Comparison of ENCODE assay signal across 10 cellular contexts in genomic region chr2:240622631-240623235, GRCh38. TPM values are rescaled to one million over a fixed set of nuclear protein-coding genes. Genes with fewer than 3 reads are reported as not detected.
DNase-seq lines count a peak whose midpoint lies in the region; ATAC-seq and TF ChIP-seq lines count a peak whose summit lies in the region.
"Had no signal": no experiment of that assay in that cellular context is flagged by ENCODE, and none has a peak within 500 bp of the region (broad histone marks: within the 10 kb centered on the region; RNA-seq: fewer than 3 reads in every experiment).

No MANE protein-coding gene starts in this region.

- H3K4me1 Mint-ChIP-seq in activated CD8-positive, alpha-beta T cell treated with anti-CD3 and anti-CD28 coated beads, Interleukin-2, amount 10 ng/mL, durations not matched to agents 7 days and 5 days (ENCODE audit: low read depth): peaks cover 86% of the 10 kb centered on the region
- H3K4me1 Mint-ChIP-seq in stimulated activated effector memory CD8-positive, alpha-beta T cell treated with anti-CD3 and anti-CD28 coated beads, Interleukin-12 subunit alpha, Interleukin-12 subunit beta, amount 100 ng/mL, for 72 hours: peaks cover 73% of the 10 kb centered on the region

- DNase-seq in NCI-H345 treated with DMSO at 0.1 percent for 48 hours (lab: John Stamatoyannopoulos, UW; ENCODE audit: unreplicated experiment) (peak; percentile 8), left cardiac atrium (peak; percentile 29), NCI-H748 (lab: John Stamatoyannopoulos, UW; ENCODE audit: unreplicated experiment) (no peak), erythroblast (lab: John Stamatoyannopoulos, UW) (no peak)
- peak; percentile 44 for DNase-seq in activated CD8-positive, alpha-beta T cell treated with anti-CD3 and anti-CD28 coated beads, Interleukin-2, amount 10 ng/mL, durations not matched to agents 7 days and 5 days
- DNase-seq in stimulated activated effector memory CD8-positive, alpha-beta T cell treated with anti-CD3 and anti-CD28 coated beads, Interleukin-12 subunit alpha, Interleukin-12 subunit beta, amount 100 ng/mL, for 72 hours (ENCODE audit: low spot score in 2 of 2): peak in 1 of 2 donors; percentile 64

- no peaks in the 10 kb centered on the region for H3K27me3 Mint-ChIP-seq in activated CD8-positive, alpha-beta T cell treated with anti-CD3 and anti-CD28 coated beads, Interleukin-2, amount 10 ng/mL, durations not matched to agents 7 days and 5 days (ENCODE audit: low read depth)
- H3K27me3 Mint-ChIP-seq: progenitor cell of endocrine pancreas had no signal

- intact Hi-C loops in left cardiac atrium (cut with DNase I): no loop called here

- H3K4me3 Mint-ChIP-seq in activated CD8-positive, alpha-beta T cell treated with anti-CD3 and anti-CD28 coated beads, Interleukin-2, amount 10 ng/mL, durations not matched to agents 7 days and 5 days: peak overlapping the region; percentile 65
- H3K4me3 Mint-ChIP-seq in stimulated activated effector memory CD8-positive, alpha-beta T cell treated with anti-CD3 and anti-CD28 coated beads, Interleukin-12 subunit alpha, Interleukin-12 subunit beta, amount 100 ng/mL, for 72 hours: peak overlapping the region; percentile 68

- TF ChIP-seq POLR2A in erythroblast (IDR thresholded peaks at IDR 0.05; ENCODE audit: low read length): no peak

- H3K27ac Mint-ChIP-seq in activated CD8-positive, alpha-beta T cell treated with anti-CD3 and anti-CD28 coated beads, Interleukin-2, amount 10 ng/mL, durations not matched to agents 7 days and 5 days: peak overlapping the region; percentile 99
- H3K27ac Mint-ChIP-seq in stimulated activated effector memory CD8-positive, alpha-beta T cell treated with anti-CD3 and anti-CD28 coated beads, Interleukin-12 subunit alpha, Interleukin-12 subunit beta, amount 100 ng/mL, for 72 hours: peak overlapping the region; percentile 95
- H3K27ac Mint-ChIP-seq: progenitor cell of endocrine pancreas had no signal

- POLR2A ChIA-PET in activated CD8-positive, alpha-beta T cell treated with anti-CD3 and anti-CD28 coated beads, Interleukin-2, amount 10 ng/mL, durations not matched to agents 7 days and 5 days (lab: Charles Lee): interaction anchor here (0.8 to 3.7 kb wide), 6 partner anchors 10 to 62 kb away, joined by 3 to 24 read pairs (median 6); partner anchors contain the start of gene RNPEPL1

- CTCF ChIA-PET in activated CD8-positive, alpha-beta T cell treated with anti-CD3 and anti-CD28 coated beads, Interleukin-2, amount 10 ng/mL, durations not matched to agents 7 days and 5 days (lab: Charles Lee): interaction anchor here (1.3 to 2.7 kb wide), 9 partner anchors 10 to 199 kb away, joined by 3 to 25 read pairs (median 9); partner anchors contain the start of gene CAPN10

- peaks cover 10% of the 10 kb centered on the region for H3K9me3 Mint-ChIP-seq in activated CD8-positive, alpha-beta T cell treated with anti-CD3 and anti-CD28 coated beads, Interleukin-2, amount 10 ng/mL, durations not matched to agents 7 days and 5 days (ENCODE audit: insufficient read depth)
- peaks cover 3% of the 10 kb centered on the region for H3K9me3 Mint-ChIP-seq in stimulated activated effector memory CD8-positive, alpha-beta T cell treated with anti-CD3 and anti-CD28 coated beads, Interleukin-12 subunit alpha, Interleukin-12 subunit beta, amount 100 ng/mL, for 72 hours

- ATAC-seq in activated CD8-positive, alpha-beta T cell treated with anti-CD3 and anti-CD28 coated beads, Interleukin-2, amount 10 ng/mL, durations not matched to agents 7 days and 5 days: no peak
- ATAC-seq in left cardiac atrium: no peak
- ATAC-seq in stimulated activated effector memory CD8-positive, alpha-beta T cell treated with anti-CD3 and anti-CD28 coated beads, Interleukin-12 subunit alpha, Interleukin-12 subunit beta, amount 100 ng/mL, for 72 hours: peak; percentile 17
- no peak for ATAC-seq in HG03039 (IDR thresholded peaks at IDR 0.05; ENCODE audit: unreplicated experiment)
- ATAC-seq in GM19452 (IDR thresholded peaks at IDR 0.05; ENCODE audit: unreplicated experiment): no peak

- H3K36me3 Mint-ChIP-seq in activated CD8-positive, alpha-beta T cell treated with anti-CD3 and anti-CD28 coated beads, Interleukin-2, amount 10 ng/mL, durations not matched to agents 7 days and 5 days (ENCODE audit: low read depth): peaks cover 36% of the 10 kb centered on the region
- peaks cover 38% of the 10 kb centered on the region for H3K36me3 Mint-ChIP-seq in stimulated activated effector memory CD8-positive, alpha-beta T cell treated with anti-CD3 and anti-CD28 coated beads, Interleukin-12 subunit alpha, Interleukin-12 subunit beta, amount 100 ng/mL, for 72 hours

RNA-seq across cellular contexts. Expression of gene GPR35, which starts 2.5 kb away (rescaled TPM):
- total RNA-seq in activated CD8-positive, alpha-beta T cell treated with anti-CD3 and anti-CD28 coated beads, Interleukin-2, amount 10 ng/mL, durations not matched to agents 7 days and 5 days: 10 to 100 TPM; 21.6 to 23.8 TPM
- total RNA-seq in left cardiac atrium: 1 to 10 TPM; 1.1 to 1.3 TPM

RNA-seq across cellular contexts. Expression of gene CAPN10, which starts 36.2 kb away (rescaled TPM):
- 10 to 100 TPM; 53.0 to 61.2 TPM for total RNA-seq in activated CD8-positive, alpha-beta T cell treated with anti-CD3 and anti-CD28 coated beads, Interleukin-2, amount 10 ng/mL, durations not matched to agents 7 days and 5 days
- total RNA-seq in left cardiac atrium: 10 to 100 TPM; 17.9 to 26.6 TPM

RNA-seq across cellular contexts. Expression of gene RNPEPL1, which starts 54.4 kb away (rescaled TPM):
- 100 to 1,000 TPM; 110 to 113 TPM for total RNA-seq in activated CD8-positive, alpha-beta T cell treated with anti-CD3 and anti-CD28 coated beads, Interleukin-2, amount 10 ng/mL, durations not matched to agents 7 days and 5 days
- total RNA-seq in left cardiac atrium: 10 to 100 TPM; 47.3 to 67.6 TPM

RNA-seq across cellular contexts. Expression of gene AQP12B, which starts 60.0 kb away (rescaled TPM):
- not detected for total RNA-seq in activated CD8-positive, alpha-beta T cell treated with anti-CD3 and anti-CD28 coated beads, Interleukin-2, amount 10 ng/mL, durations not matched to agents 7 days and 5 days
- not detected for total RNA-seq in left cardiac atrium
- total RNA-seq: progenitor cell of endocrine pancreas, urinary bladder had no signal

Comparison
In these comparisons a context has a peak if more than half of its experiments do, and no peak if none do; other contexts are left out.
1. DNase-seq: peak in NCI-H345 treated with DMSO at 0.1 percent for 48 hours (single experiment), activated CD8-positive, alpha-beta T cell treated with anti-CD3 and anti-CD28 coated beads, Interleukin-2, amount 10 ng/mL, durations not matched to agents 7 days and 5 days (single experiment) and left cardiac atrium (single experiment); none in NCI-H748 (single experiment) and erythroblast (0 of 2).
2. RNA of gene GPR35, which starts 2.5 kb away (total RNA-seq): 21.6 to 23.8 TPM in activated CD8-positive, alpha-beta T cell treated with anti-CD3 and anti-CD28 coated beads, Interleukin-2, amount 10 ng/mL, durations not matched to agents 7 days and 5 days; 1.1 to 1.3 TPM in left cardiac atrium; every median in the first group is over 4 times any median in the second.